ENCODE assay signal across 8 cellular contexts in the genomic region with DNA sequence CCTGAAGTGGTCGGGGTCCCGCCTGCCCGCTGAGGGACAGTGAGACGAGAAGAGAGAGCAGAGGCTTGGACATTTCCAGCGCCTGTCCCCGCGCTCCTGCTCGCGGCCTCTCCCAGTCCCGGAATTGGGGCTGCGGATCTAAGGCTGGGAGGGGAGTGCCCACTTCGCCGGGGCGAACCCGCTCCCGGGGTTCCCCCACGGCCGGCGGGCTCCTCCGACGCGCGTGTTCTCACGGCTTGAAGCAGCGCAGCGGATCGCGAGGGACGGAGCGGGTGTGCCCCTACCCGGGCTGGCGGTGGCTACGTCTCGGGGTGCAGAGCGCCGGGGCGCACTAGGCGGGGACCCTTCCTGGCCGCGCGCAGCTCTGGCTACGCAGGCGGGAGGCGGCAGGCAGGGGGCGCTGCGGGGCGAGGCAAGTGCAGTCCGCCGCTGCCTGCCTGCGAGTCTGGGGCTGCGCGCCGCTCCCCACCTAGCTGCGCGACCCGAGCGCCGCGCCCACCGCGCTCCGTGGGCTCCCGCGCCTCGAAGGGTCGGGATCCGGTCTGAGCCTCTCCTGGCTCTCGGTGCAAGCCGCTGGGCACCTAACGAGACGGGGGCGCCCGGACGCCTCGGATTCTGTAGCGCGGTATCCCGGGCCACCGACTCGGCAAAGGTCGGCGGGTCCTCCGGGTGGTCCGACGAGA.
DNase-seq lines count a peak whose midpoint lies in the region; ATAC-seq and TF ChIP-seq lines count a peak whose summit lies in the region.

No MANE protein-coding gene starts in this region.

- no peaks in the 10 kb centered on the region for H3K36me3 ChIP-seq in WERI-Rb-1
- H3K36me3 ChIP-seq in brain microvascular endothelial cell (replicated peaks) = no peaks in the 10 kb centered on the region
- no peaks in the 10 kb centered on the region for H3K36me3 ChIP-seq in iPS-20b (ENCODE audit: insufficient read depth, low read depth, low read length)

- peak; percentile 61 for DNase-seq in GDM1 (lab: John Stamatoyannopoulos, UW)
- peak; percentile 85 for DNase-seq in WERI-Rb-1
- DNase-seq in brain microvascular endothelial cell = no peak

- ATAC-seq in GM19452 (IDR thresholded peaks at IDR 0.05; ENCODE audit: unreplicated experiment) = no peak
- no peak for ATAC-seq in GM19397 (IDR thresholded peaks at IDR 0.05; ENCODE audit: unreplicated experiment)

- H3K4me3 ChIP-seq in WERI-Rb-1 (ENCODE audit: low read depth, low read length) = peak overlapping the region; percentile 64
- H3K4me3 ChIP-seq in brain microvascular endothelial cell (ENCODE audit: low read depth, low read length) = peak overlapping the region; percentile 5
- peak overlapping the region; percentile 74 for H3K4me3 ChIP-seq in iPS-20b (ENCODE audit: low read length)
- peak overlapping the region; percentile 18 to 44 (median 27) for H3K4me3 ChIP-seq in skin epidermis

- in situ Hi-C loops in brain microvascular endothelial cell (cut with HindIII; ENCODE audit: low pct_ligation_motif_present, low sequenced_read_pairs) = no loop called here

- peaks cover 6% of the 10 kb centered on the region; the same call in 1 of the 2 replicates for H3K4me1 ChIP-seq in iPS-20b (ENCODE audit: insufficient read depth, low read length)

- no peak overlapping the region for H3K27ac ChIP-seq in WERI-Rb-1
- H3K27ac ChIP-seq in brain microvascular endothelial cell = no peak overlapping the region
- H3K27ac ChIP-seq in iPS-20b (ENCODE audit: low read length) = no peak overlapping the region
- H3K27ac ChIP-seq in skin epidermis = peak overlapping the region in 5 of 21 experiments; percentile 4 to 29 (median 17)

- no peak overlapping the region for H3K9ac ChIP-seq in iPS-20b (ENCODE audit: low read depth, low read length)

- peak; percentile 92 for TF ChIP-seq CTCF in LNCAP (IDR thresholded peaks at IDR 0.05)
- TF ChIP-seq CTCF in WERI-Rb-1 (IDR thresholded peaks at IDR 0.05; ENCODE audit: low read depth, low read length) = peak; percentile 97
- TF ChIP-seq CTCF in brain microvascular endothelial cell (IDR thresholded peaks at IDR 0.05; ENCODE audit: low read depth, low read length, missing control alignments) = peak; percentile 56

- H3K9me3 ChIP-seq in WERI-Rb-1 (ENCODE audit: severe bottlenecking) = peaks cover 2% of the 10 kb centered on the region
- H3K9me3 ChIP-seq in iPS-20b (ENCODE audit: insufficient read depth, low read depth, low read length) = no peaks in the 10 kb centered on the region

- H3K27me3 ChIP-seq in WERI-Rb-1 (ENCODE audit: insufficient read depth, low read depth, severe bottlenecking) (peaks cover 21% of the 10 kb centered on the region), brain microvascular endothelial cell (replicated peaks) (peaks cover 51% of the 10 kb centered on the region), iPS-20b (ENCODE audit: insufficient read depth, low read length) (peaks cover 83% of the 10 kb centered on the region)

Comparison
In these comparisons a context has a peak if more than half of its experiments do, and no peak if none do; other contexts are left out.
1. H3K4me3 ChIP-seq: peak in every context shown above with its lines; median percentile 74 in iPS-20b; 64 in WERI-Rb-1; 27 in skin epidermis; 5 in brain microvascular endothelial cell.